Comparison of ENCODE assay signal across 8 cellular contexts in genomic region chr3:65342084-65342683, GRCh38.
A peak's percentile ranks its signal among the peaks of the same experiment; 100 is the strongest.
DNase-seq lines count a peak whose midpoint lies in the region; ATAC-seq and TF ChIP-seq lines count a peak whose summit lies in the region.

No MANE protein-coding gene starts in this region.

- TF ChIP-seq CTCF in upper lobe of left lung (IDR thresholded peaks at IDR 0.05): peak in 5 of 6 experiments; percentile 32 to 54 (median 47)

- TF ChIP-seq POLR2A in upper lobe of left lung (IDR thresholded peaks at IDR 0.05): no peak

- TF ChIP-seq EP300 in upper lobe of left lung (IDR thresholded peaks at IDR 0.05): no peak

- H3K4me3 ChIP-seq in upper lobe of left lung: no peak overlapping the region
- no peak overlapping the region for H3K4me3 ChIP-seq in effector memory CD4-positive, alpha-beta T cell (ENCODE audit: insufficient read depth, low read depth, low read length, poor library complexity, severe bottlenecking)

- DNase-seq in AML-193 (lab: John Stamatoyannopoulos, UW) (peak; percentile 55), LHCN-M2 (ENCODE audit: low read depth) (peak; percentile 37), iPS-NIHi7 (ENCODE audit: extremely low spot score) (peak; percentile 87), upper lobe of left lung (peak in 1 of 2 donors; percentile 31)
- peak; percentile 21 for DNase-seq in activated naive CD8-positive, alpha-beta T cell treated with anti-CD3 and anti-CD28 coated beads for 36 hours
- no peak for DNase-seq in effector memory CD4-positive, alpha-beta T cell

- H3K27ac ChIP-seq in upper lobe of left lung: no peak overlapping the region
- no peak overlapping the region for H3K27ac ChIP-seq in effector memory CD4-positive, alpha-beta T cell (ENCODE audit: insufficient read depth, low read length, poor library complexity, severe bottlenecking)

- no peaks in the 10 kb centered on the region for H3K4me1 ChIP-seq in upper lobe of left lung
- H3K4me1 ChIP-seq in effector memory CD4-positive, alpha-beta T cell (ENCODE audit: control insufficient read depth, insufficient read depth, low read length, poor library complexity, severe bottlenecking): no peaks in the 10 kb centered on the region

- no peak overlapping the region for H3K27ac Mint-ChIP-seq in activated naive CD8-positive, alpha-beta T cell treated with anti-CD3 and anti-CD28 coated beads for 36 hours

- H3K27me3 ChIP-seq in upper lobe of left lung: no peaks in the 10 kb centered on the region
- H3K27me3 ChIP-seq in effector memory CD4-positive, alpha-beta T cell (replicated peaks; ENCODE audit: control insufficient read depth, insufficient read depth, low read length, poor library complexity, severe bottlenecking): no peaks in the 10 kb centered on the region

- H3K4me1 Mint-ChIP-seq in activated naive CD8-positive, alpha-beta T cell treated with anti-CD3 and anti-CD28 coated beads for 36 hours: no peaks in the 10 kb centered on the region

- H3K9me3 ChIP-seq in upper lobe of left lung: no peaks in the 10 kb centered on the region
- no peaks in the 10 kb centered on the region for H3K9me3 ChIP-seq in effector memory CD4-positive, alpha-beta T cell (ENCODE audit: control insufficient read depth, low read length)

- H3K4me3 Mint-ChIP-seq in activated naive CD8-positive, alpha-beta T cell treated with anti-CD3 and anti-CD28 coated beads for 36 hours: no peak overlapping the region

- peaks cover 3% of the 10 kb centered on the region for H3K9me3 Mint-ChIP-seq in activated naive CD8-positive, alpha-beta T cell treated with anti-CD3 and anti-CD28 coated beads for 36 hours

- H3K36me3 ChIP-seq in upper lobe of left lung: no peaks in the 10 kb centered on the region
- H3K36me3 ChIP-seq in effector memory CD4-positive, alpha-beta T cell (ENCODE audit: control insufficient read depth, insufficient read depth, low read length): no peaks in the 10 kb centered on the region

- no peaks in the 10 kb centered on the region for H3K27me3 Mint-ChIP-seq in activated naive CD8-positive, alpha-beta T cell treated with anti-CD3 and anti-CD28 coated beads for 36 hours

- peak; percentile 91 for ATAC-seq in GM18867 (IDR thresholded peaks at IDR 0.05; ENCODE audit: unreplicated experiment)
- ATAC-seq in upper lobe of left lung (ENCODE audit: low FRiP score in 2 of 2): peak in 1 of 2 donors; percentile 35
- ATAC-seq in HG03469 (IDR thresholded peaks at IDR 0.05; ENCODE audit: unreplicated experiment): no peak

- H3K36me3 Mint-ChIP-seq in activated naive CD8-positive, alpha-beta T cell treated with anti-CD3 and anti-CD28 coated beads for 36 hours: no peaks in the 10 kb centered on the region

- WGBS in upper lobe of left lung, 2 donors: 60 to 70% methylated on average over 12 of the region's 12 CpGs

Comparison
In these comparisons a context has a peak if more than half of its experiments do, and no peak if none do; other contexts are left out.
1. DNase-seq: peak in AML-193 (2 of 2), LHCN-M2 (single experiment), activated naive CD8-positive, alpha-beta T cell treated with anti-CD3 and anti-CD28 coated beads for 36 hours (single experiment) and iPS-NIHi7 (single experiment); none in effector memory CD4-positive, alpha-beta T cell (0 of 3).